In the genomic region with DNA sequence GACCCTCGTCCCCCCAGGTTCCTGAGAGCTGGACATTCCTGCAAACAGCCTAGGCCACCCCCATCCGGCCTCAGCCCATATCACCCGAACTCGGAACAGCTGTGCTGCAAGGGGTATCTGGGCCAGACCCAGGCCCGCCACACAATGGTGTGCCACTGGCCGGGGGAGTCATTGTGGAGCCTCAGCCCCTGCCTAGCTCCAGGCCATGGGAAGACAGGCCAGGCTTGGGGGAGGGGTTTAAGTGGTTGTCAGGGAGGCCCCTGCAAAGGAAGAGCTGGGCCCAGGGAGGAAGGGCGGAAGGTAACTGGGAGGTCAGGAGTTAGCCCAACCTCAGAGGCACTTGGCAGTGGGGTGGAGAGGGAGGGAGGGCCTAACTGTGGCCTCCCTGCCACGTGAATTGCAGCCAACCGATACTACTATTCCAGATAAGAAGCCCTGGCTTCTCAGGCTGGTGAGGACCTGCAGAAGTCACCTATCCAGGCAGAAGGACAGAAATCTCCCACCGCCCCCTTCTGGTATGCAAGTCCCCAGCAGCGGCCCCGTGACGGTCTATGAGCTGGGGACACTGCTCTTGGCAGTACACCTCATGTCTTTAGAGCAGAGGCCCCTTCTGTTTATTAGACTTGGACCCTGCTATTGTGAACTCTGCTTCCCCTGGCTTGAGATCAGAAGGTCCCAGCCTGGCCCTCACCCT, we compare ENCODE assay signal across 10 cellular contexts. TPM values are rescaled to one million over a fixed set of nuclear protein-coding genes. Genes with fewer than 3 reads are reported as not detected.
A peak's percentile ranks its signal among the peaks of the same experiment; 100 is the strongest.
DNase-seq lines count a peak whose midpoint lies in the region; ATAC-seq and TF ChIP-seq lines count a peak whose summit lies in the region.
"Had no signal": no experiment of that assay in that cellular context is flagged by ENCODE, and none has a peak within 500 bp of the region (broad histone marks: within the 10 kb centered on the region; RNA-seq: fewer than 3 reads in every experiment).

No MANE protein-coding gene starts in this region.

- H2AFZ ChIP-seq in HCT116 (ENCODE audit: low read depth, low read length, poor library complexity, severe bottlenecking) = no peak overlapping the region

- no peak overlapping the region for H3K4me2 ChIP-seq in HCT116 (ENCODE audit: low read length)

- H4K20me1 ChIP-seq in HCT116 (ENCODE audit: insufficient read depth) = no peaks in the 10 kb centered on the region

- no peak for TF ChIP-seq POLR2A in HCT116 (IDR thresholded peaks at IDR 0.05; ENCODE audit: borderline replicate concordance, extremely low read depth, insufficient read depth, insufficient read length)
- no peak for TF ChIP-seq POLR2A in sigmoid colon (IDR thresholded peaks at IDR 0.05)

- RAD21 ChIA-PET in HCT116 (lab: Charles Lee; ENCODE audit: low non-redundant PET in 1 of 2, low total read pairs in 2 of 2, uncharacterized antibody in 2 of 2, unreplicated experiment in 2 of 2) = no interaction called here

- no peak overlapping the region for H3K4me3 ChIP-seq in HCT116 (replicated peaks in 1 of 2; ENCODE audit: low read depth in 1 of 2, low read length in 2 of 2)
- no peak overlapping the region for H3K4me3 ChIP-seq in cardiac muscle cell
- no peak overlapping the region for H3K4me3 ChIP-seq in sigmoid colon
- H3K4me3 ChIP-seq: ovary had no signal

- TF ChIP-seq EP300 in sigmoid colon (IDR thresholded peaks at IDR 0.05) = no peak

- POLR2A ChIA-PET in HCT116 (lab: Charles Lee) = no interaction called here

- 52 to 60% methylated on average over 13 of the region's 13 CpGs for WGBS in sigmoid colon, 2 donors

- intact Hi-C loops in HCT116 (cut with micrococcal nuclease) (no loop called here), sigmoid colon (cut with DNase I) (no loop called here)

- TF ChIP-seq RAD21 in HCT116 (IDR thresholded peaks at IDR 0.05; ENCODE audit: low read depth) = 0 out of 2 replicates have a peak, but pooled peaks have one; percentile 13

- DNase-seq in HCT116 (ENCODE audit: low read depth, low spot score) (no peak), SIG-M5 (lab: John Stamatoyannopoulos, UW) (peak; percentile 13), cardiac muscle cell (ENCODE audit: low read depth in 1 of 2, low spot score in 1 of 2) (peak; percentile 44 to 89), sigmoid colon (no peak), NK-92 (lab: John Stamatoyannopoulos, UW; ENCODE audit: unreplicated experiment) (no peak), NCI-H2196 (lab: John Stamatoyannopoulos, UW; ENCODE audit: unreplicated experiment) (no peak), NCI-H1694 (lab: John Stamatoyannopoulos, UW) (no peak)
- DNase-seq: NCI-H446 had no signal

- H3K9me3 ChIP-seq in HCT116 (ENCODE audit: control insufficient read depth in 1 of 2, insufficient read depth in 1 of 2, low read depth in 1 of 2, low read length in 2 of 2) (no peaks in the 10 kb centered on the region), cardiac muscle cell (ENCODE audit: low read depth) (no peaks in the 10 kb centered on the region), sigmoid colon (no peaks in the 10 kb centered on the region)
- H3K9me3 ChIP-seq: ovary had no signal

- H3K27ac ChIP-seq in HCT116 (ENCODE audit: low read depth, low read length) (no peak overlapping the region), cardiac muscle cell (peak overlapping the region; percentile 86), sigmoid colon (peak overlapping the region; percentile 62 to 72 (median 68))

- CTCF ChIA-PET in HCT116 (lab: Charles Lee) = interaction anchor here (0.8 kb wide), 1 partner anchor 27 kb away, joined by 3 read pairs; a partner anchor contains a TSS

- H3K4me1 ChIP-seq in HCT116 (ENCODE audit: control insufficient read depth in 1 of 2, insufficient read depth in 2 of 2, low read length in 2 of 2) (peaks cover 5 to 19% of the 10 kb centered on the region in 2 experiments; a peak in 3 of 4 replicates), cardiac muscle cell (ENCODE audit: low read depth) (peaks cover 24% of the 10 kb centered on the region), sigmoid colon (peaks cover 0 to 50% (median 39%) of the 10 kb centered on the region in 4 donors)

- H3K9ac ChIP-seq in HCT116 (ENCODE audit: low read length) = no peak overlapping the region

- no peaks in the 10 kb centered on the region for H3K36me3 ChIP-seq in HCT116 (ENCODE audit: control insufficient read depth in 1 of 2, insufficient read depth in 2 of 2, low read length in 2 of 2)
- H3K36me3 ChIP-seq in cardiac muscle cell = no peaks in the 10 kb centered on the region
- peaks cover 7 to 19% (median 15%) of the 10 kb centered on the region in 4 donors for H3K36me3 ChIP-seq in sigmoid colon
- H3K36me3 ChIP-seq: ovary had no signal

- BruUV-seq in HCT116 (replicated peaks; lab: Mats Ljungman, UMichigan) = no TSS peak

- no peaks in the 10 kb centered on the region for H3K27me3 ChIP-seq in HCT116 (ENCODE audit: insufficient read depth, low read length)
- no peaks in the 10 kb centered on the region for H3K27me3 ChIP-seq in cardiac muscle cell
- H3K27me3 ChIP-seq in sigmoid colon = no peaks in the 10 kb centered on the region
- H3K27me3 ChIP-seq: ovary had no signal

- no peaks in the 10 kb centered on the region for H3K79me2 ChIP-seq in HCT116 (ENCODE audit: insufficient read depth, low read length)

- ATAC-seq in HCT116 (peak; percentile 39), HG03439 (IDR thresholded peaks at IDR 0.05; ENCODE audit: unreplicated experiment) (no peak)

- no peak for TF ChIP-seq CTCF in HCT116 (IDR thresholded peaks at IDR 0.05 in 2 of 3, conservative IDR thresholded peaks at IDR 0.05 in 1 of 3; ENCODE audit: borderline replicate concordance in 1 of 3, insufficient read depth in 1 of 3, low read depth in 2 of 3, low read length in 2 of 3)
- TF ChIP-seq CTCF in cardiac muscle cell (IDR thresholded peaks at IDR 0.05; ENCODE audit: low read depth, low read length) = no peak
- TF ChIP-seq CTCF in sigmoid colon (IDR thresholded peaks at IDR 0.05) = no peak

- no peaks in the 10 kb centered on the region for H3K9me2 ChIP-seq in HCT116 (ENCODE audit: insufficient read depth)

TF ChIP-seq in HCT116, 20 proteins besides CTCF, POLR2A, EP300 and RAD21 (continues in another document):
- TF ChIP-seq TCF7L2 (IDR thresholded peaks at IDR 0.05; ENCODE audit: borderline replicate concordance, extremely low read depth, insufficient read depth, insufficient read length) = no peak
- no peak for TF ChIP-seq FOSL1 (IDR thresholded peaks at IDR 0.05; ENCODE audit: low read depth)
- TF ChIP-seq JUND (IDR thresholded peaks at IDR 0.05) = no peak
- TF ChIP-seq, protein P1, sequence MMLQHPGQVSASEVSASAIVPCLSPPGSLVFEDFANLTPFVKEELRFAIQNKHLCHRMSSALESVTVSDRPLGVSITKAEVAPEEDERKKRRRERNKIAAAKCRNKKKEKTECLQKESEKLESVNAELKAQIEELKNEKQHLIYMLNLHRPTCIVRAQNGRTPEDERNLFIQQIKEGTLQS (IDR thresholded peaks at IDR 0.05) = no peak
- no peak for TF ChIP-seq YY1 (IDR thresholded peaks at IDR 0.05; ENCODE audit: extremely low read depth, insufficient replicate concordance, low read depth, low read length)
- no peak for TF ChIP-seq CBX3 (IDR thresholded peaks at IDR 0.05; ENCODE audit: low read depth)
- TF ChIP-seq ZFX (IDR thresholded peaks at IDR 0.05) = no peak
- no peak for TF ChIP-seq ZNF274 (IDR thresholded peaks at IDR 0.05; ENCODE audit: low read depth, low read length)
- no peak for TF ChIP-seq EZH2 (IDR thresholded peaks at IDR 0.05)
- no peak for TF ChIP-seq POLR2AphosphoS5 (IDR thresholded peaks at IDR 0.05; ENCODE audit: low read depth, low read length)
- no peak for TF ChIP-seq EGR1 (IDR thresholded peaks at IDR 0.05; ENCODE audit: low read depth)
- TF ChIP-seq, protein P2, sequence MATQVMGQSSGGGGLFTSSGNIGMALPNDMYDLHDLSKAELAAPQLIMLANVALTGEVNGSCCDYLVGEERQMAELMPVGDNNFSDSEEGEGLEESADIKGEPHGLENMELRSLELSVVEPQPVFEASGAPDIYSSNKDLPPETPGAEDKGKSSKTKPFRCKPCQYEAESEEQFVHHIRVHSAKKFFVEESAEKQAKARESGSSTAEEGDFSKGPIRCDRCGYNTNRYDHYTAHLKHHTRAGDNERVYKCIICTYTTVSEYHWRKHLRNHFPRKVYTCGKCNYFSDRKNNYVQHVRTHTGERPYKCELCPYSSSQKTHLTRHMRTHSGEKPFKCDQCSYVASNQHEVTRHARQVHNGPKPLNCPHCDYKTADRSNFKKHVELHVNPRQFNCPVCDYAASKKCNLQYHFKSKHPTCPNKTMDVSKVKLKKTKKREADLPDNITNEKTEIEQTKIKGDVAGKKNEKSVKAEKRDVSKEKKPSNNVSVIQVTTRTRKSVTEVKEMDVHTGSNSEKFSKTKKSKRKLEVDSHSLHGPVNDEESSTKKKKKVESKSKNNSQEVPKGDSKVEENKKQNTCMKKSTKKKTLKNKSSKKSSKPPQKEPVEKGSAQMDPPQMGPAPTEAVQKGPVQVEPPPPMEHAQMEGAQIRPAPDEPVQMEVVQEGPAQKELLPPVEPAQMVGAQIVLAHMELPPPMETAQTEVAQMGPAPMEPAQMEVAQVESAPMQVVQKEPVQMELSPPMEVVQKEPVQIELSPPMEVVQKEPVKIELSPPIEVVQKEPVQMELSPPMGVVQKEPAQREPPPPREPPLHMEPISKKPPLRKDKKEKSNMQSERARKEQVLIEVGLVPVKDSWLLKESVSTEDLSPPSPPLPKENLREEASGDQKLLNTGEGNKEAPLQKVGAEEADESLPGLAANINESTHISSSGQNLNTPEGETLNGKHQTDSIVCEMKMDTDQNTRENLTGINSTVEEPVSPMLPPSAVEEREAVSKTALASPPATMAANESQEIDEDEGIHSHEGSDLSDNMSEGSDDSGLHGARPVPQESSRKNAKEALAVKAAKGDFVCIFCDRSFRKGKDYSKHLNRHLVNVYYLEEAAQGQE (IDR thresholded peaks at IDR 0.05; ENCODE audit: low read depth) = no peak
- TF ChIP-seq SRF (IDR thresholded peaks at IDR 0.05; ENCODE audit: low read depth) = no peak
- TF ChIP-seq EZH2phosphoT487 (IDR thresholded peaks at IDR 0.05; ENCODE audit: borderline replicate concordance) = no peak

RNA-seq across cellular contexts. Expression of a gene that starts 26.8 kb away (rescaled TPM):
- total RNA-seq in HCT116 (2021; ENCODE audit: unreplicated experiment) (18.5 TPM), cardiac muscle cell (1.3 and 1.7 TPM in 2 replicates), sigmoid colon (10 to 100 TPM; 24.6 to 46.7 (median 40.3) TPM)
- polyA plus RNA-seq in HCT116 (2012) = 13.5 and 14.9 TPM in 2 replicates
- polyA plus RNA-seq in cardiac muscle cell (1.5 and 1.8 TPM in 2 replicates), sigmoid colon (10 to 100 TPM; 12.0 to 73.1 (median 30.7) TPM)

RNA-seq across cellular contexts. Expression of a gene that starts 26.9 kb away (rescaled TPM):
- not detected for total RNA-seq in HCT116 (2021; ENCODE audit: unreplicated experiment)
- 0.04 TPM in 1 of 2 replicates, not detected in the other for polyA plus RNA-seq in HCT116 (2012)
- total RNA-seq in cardiac muscle cell = 0.03 TPM in 1 of 2 replicates, not detected in the other
- 0.85 TPM in 1 of 2 replicates, not detected in the other for polyA plus RNA-seq in cardiac muscle cell
- total RNA-seq in sigmoid colon = under 1 TPM in 1 of 4 donors, not detected in 3; 0.55 TPM
- polyA plus RNA-seq in sigmoid colon = under 1 TPM in 1 of 3 donors, not detected in 2; 0.25 TPM

Comparison
In these comparisons a context has a peak if more than half of its experiments do, and no peak if none do; other contexts are left out.
1. DNase-seq: peak in SIG-M5 (single experiment) and cardiac muscle cell (2 of 2); none in HCT116 (single experiment), sigmoid colon (single experiment), NK-92 (single experiment), NCI-H2196 (single experiment) and NCI-H1694 (single experiment).